Comparison of ENCODE assay signal across 3 cellular contexts in the genomic region with DNA sequence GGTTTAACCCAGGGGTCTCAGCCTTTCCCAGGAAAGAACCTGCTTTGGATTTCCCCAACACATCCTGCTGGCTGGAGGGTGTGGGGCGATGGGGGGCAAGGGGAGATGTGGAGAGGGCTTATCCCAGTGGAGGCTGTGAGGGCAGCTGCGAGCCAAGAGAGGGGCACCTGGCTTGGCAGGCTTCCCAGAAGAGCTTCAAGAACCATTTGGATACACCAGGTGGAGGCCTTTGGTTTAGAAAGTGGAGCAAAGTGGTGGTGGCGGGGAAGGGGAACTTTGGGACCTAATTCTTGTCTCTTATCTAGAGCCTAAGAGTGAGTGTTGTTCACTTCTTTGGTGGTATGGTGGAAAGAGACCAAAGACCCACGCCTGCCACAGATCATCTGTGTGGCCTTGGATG.
A peak's percentile ranks its signal among the peaks of the same experiment; 100 is the strongest.
TF ChIP-seq lines count a peak whose summit lies in the region.

No MANE protein-coding gene starts in this region.

TF ChIP-seq in HEK293, 187 proteins besides CTCF, POLR2A, EP300 and RAD21 (continued from another document):
- TF ChIP-seq ZNF704 (tag by site-specific recombination; IDR thresholded peaks at IDR 0.05) (no peak), ZFP3 (tag by site-specific recombination; IDR thresholded peaks at IDR 0.05; ENCODE audit: low read depth) (no peak), PRDM1 (tag by site-specific recombination; IDR thresholded peaks at IDR 0.05) (0 out of 2 replicates have a peak, but pooled peaks have one; percentile 13)

TF ChIP-seq in GM12878, 131 proteins besides CTCF, POLR2A, EP300 and RAD21:
- TF ChIP-seq, protein P1, sequence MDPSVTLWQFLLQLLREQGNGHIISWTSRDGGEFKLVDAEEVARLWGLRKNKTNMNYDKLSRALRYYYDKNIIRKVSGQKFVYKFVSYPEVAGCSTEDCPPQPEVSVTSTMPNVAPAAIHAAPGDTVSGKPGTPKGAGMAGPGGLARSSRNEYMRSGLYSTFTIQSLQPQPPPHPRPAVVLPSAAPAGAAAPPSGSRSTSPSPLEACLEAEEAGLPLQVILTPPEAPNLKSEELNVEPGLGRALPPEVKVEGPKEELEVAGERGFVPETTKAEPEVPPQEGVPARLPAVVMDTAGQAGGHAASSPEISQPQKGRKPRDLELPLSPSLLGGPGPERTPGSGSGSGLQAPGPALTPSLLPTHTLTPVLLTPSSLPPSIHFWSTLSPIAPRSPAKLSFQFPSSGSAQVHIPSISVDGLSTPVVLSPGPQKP (IDR thresholded peaks at IDR 0.05; ENCODE audit: low read depth, low read length), result no peak
- TF ChIP-seq EED (IDR thresholded peaks at IDR 0.05; ENCODE audit: low read depth), result peak; percentile 10; the same call in 1 of the 2 replicates
- TF ChIP-seq BCL3 (IDR thresholded peaks at IDR 0.05; ENCODE audit: borderline replicate concordance, insufficient read depth, low read depth, low read length, poor library complexity, severe bottlenecking), result peak; percentile 69

TF ChIP-seq in SK-N-SH treated with all-trans-retinoic acid at 6 μM for 48 hours, 23 proteins besides CTCF, POLR2A, EP300 and RAD21 (continued from another document):
- TF ChIP-seq, protein P2, sequence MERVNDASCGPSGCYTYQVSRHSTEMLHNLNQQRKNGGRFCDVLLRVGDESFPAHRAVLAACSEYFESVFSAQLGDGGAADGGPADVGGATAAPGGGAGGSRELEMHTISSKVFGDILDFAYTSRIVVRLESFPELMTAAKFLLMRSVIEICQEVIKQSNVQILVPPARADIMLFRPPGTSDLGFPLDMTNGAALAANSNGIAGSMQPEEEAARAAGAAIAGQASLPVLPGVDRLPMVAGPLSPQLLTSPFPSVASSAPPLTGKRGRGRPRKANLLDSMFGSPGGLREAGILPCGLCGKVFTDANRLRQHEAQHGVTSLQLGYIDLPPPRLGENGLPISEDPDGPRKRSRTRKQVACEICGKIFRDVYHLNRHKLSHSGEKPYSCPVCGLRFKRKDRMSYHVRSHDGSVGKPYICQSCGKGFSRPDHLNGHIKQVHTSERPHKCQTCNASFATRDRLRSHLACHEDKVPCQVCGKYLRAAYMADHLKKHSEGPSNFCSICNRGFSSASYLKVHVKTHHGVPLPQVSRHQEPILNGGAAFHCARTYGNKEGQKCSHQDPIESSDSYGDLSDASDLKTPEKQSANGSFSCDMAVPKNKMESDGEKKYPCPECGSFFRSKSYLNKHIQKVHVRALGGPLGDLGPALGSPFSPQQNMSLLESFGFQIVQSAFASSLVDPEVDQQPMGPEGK (CRISPR knock-in tag; IDR thresholded peaks at IDR 0.05; ENCODE audit: borderline replicate concordance), result no peak
- TF ChIP-seq PPARA (CRISPR knock-in tag; IDR thresholded peaks at IDR 0.05; ENCODE audit: borderline replicate concordance), result no peak
- TF ChIP-seq ZNF8 (CRISPR knock-in tag; IDR thresholded peaks at IDR 0.05), result no peak
- TF ChIP-seq, protein P3, sequence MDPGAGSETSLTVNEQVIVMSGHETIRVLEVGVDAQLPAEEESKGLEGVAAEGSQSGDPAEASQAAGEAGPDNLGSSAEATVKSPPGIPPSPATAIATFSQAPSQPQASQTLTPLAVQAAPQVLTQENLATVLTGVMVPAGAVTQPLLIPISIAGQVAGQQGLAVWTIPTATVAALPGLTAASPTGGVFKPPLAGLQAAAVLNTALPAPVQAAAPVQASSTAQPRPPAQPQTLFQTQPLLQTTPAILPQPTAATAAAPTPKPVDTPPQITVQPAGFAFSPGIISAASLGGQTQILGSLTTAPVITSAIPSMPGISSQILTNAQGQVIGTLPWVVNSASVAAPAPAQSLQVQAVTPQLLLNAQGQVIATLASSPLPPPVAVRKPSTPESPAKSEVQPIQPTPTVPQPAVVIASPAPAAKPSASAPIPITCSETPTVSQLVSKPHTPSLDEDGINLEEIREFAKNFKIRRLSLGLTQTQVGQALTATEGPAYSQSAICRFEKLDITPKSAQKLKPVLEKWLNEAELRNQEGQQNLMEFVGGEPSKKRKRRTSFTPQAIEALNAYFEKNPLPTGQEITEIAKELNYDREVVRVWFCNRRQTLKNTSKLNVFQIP (CRISPR knock-in tag; IDR thresholded peaks at IDR 0.05; ENCODE audit: borderline replicate concordance, low read depth), result no peak
- no peak for TF ChIP-seq TCF4 (CRISPR knock-in tag; IDR thresholded peaks at IDR 0.05; ENCODE audit: borderline replicate concordance)
- TF ChIP-seq, protein P4, sequence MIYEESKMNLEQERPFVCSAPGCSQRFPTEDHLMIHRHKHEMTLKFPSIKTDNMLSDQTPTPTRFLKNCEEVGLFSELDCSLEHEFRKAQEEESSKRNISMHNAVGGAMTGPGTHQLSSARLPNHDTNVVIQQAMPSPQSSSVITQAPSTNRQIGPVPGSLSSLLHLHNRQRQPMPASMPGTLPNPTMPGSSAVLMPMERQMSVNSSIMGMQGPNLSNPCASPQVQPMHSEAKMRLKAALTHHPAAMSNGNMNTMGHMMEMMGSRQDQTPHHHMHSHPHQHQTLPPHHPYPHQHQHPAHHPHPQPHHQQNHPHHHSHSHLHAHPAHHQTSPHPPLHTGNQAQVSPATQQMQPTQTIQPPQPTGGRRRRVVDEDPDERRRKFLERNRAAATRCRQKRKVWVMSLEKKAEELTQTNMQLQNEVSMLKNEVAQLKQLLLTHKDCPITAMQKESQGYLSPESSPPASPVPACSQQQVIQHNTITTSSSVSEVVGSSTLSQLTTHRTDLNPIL (CRISPR knock-in tag; IDR thresholded peaks at IDR 0.05; ENCODE audit: low read depth), result no peak
